ENCODE assay signal across 24 cellular contexts in the genomic region with DNA sequence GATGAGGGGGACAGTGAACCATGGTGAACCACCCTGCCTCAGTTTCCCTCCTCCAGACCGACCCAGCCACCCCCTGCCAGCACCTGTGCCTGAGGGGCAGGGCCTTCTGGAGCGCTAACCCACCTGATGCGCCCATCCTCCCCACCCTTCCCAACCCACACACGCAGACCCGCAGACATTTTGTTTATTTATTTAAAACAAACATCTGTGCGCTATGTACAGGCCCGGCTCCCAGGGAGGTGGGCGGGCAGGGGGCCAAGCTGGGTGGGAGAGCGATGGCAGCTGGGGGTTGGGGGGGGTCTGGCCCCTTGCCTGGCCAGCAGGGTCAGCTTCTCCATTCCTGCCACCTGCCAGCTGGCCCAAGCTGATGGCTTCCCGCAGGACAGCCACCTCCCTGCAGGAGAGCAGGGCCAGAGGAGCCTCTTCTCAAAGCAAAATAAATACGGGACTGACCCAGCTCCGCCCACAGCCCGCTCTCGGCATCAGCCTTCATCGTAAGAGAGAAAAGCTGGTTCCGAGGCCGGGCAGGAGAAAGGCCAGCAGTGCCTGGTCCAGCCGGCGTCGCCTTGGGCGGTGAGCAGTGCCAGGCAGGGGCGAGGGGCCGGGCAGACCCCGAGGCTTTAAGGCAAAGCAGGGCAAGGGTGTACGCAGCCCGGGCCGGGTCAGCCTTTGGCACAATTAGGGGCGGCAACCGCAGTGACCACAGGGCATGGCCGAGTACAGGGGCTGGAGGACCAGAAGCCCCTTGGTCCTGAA. TPM values are rescaled to one million over a fixed set of nuclear protein-coding genes. Genes with fewer than 3 reads are reported as not detected.
A peak's percentile ranks its signal among the peaks of the same experiment; 100 is the strongest.
DNase-seq lines count a peak whose midpoint lies in the region; ATAC-seq and TF ChIP-seq lines count a peak whose summit lies in the region.
"Had no signal": no experiment of that assay in that cellular context is flagged by ENCODE, and none has a peak within 500 bp of the region (broad histone marks: within the 10 kb centered on the region; RNA-seq: fewer than 3 reads in every experiment).

No MANE protein-coding gene starts in this region.

- H2BK15ac ChIP-seq in mesenchymal stem cell (ENCODE audit: low read depth, poor library complexity, severe bottlenecking) = no peak overlapping the region

- H3K4ac ChIP-seq in mesenchymal stem cell (ENCODE audit: low read depth in 1 of 2, low read length in 2 of 2) = no peak overlapping the region

- no peaks in the 10 kb centered on the region for H3K79me1 ChIP-seq in mesenchymal stem cell (replicated peaks; ENCODE audit: low read length, poor library complexity, severe bottlenecking)

- H4K8ac ChIP-seq in mesenchymal stem cell (ENCODE audit: low read length) = peak overlapping the region; percentile 9

- H3K4me3 ChIP-seq in BLaER1 treated with 17β-estradiol and CSF1 and Interleukin-3, amounts not matched to agents 10 nM and 100 nM = no peak overlapping the region
- H3K4me3 ChIP-seq in astrocyte of the spinal cord (ENCODE audit: low read depth, low read length) = no peak overlapping the region
- no peak overlapping the region for H3K4me3 ChIP-seq in mesenchymal stem cell (ENCODE audit: insufficient read depth in 1 of 2, low read depth in 1 of 2, low read length in 2 of 2)
- H3K4me3 ChIP-seq in stomach = no peak overlapping the region
- H3K4me3 ChIP-seq: coronary artery had no signal

- intact Hi-C loops in stomach (cut with DNase I; ENCODE audit: low total_unique reads) = no loop called here

- no peak overlapping the region for H3K4me3 Mint-ChIP-seq in T-helper 17 cell
- H3K4me3 Mint-ChIP-seq: activated naive CD4-positive, alpha-beta T cell treated with anti-CD3 and anti-CD28 coated beads for 36 hours had no signal

- DNase-seq in H4 (ENCODE audit: low spot score) = peak; percentile 44
- DNase-seq in astrocyte of the spinal cord (ENCODE audit: low read depth, low spot score) = peak; percentile 57
- DNase-seq in mesenchymal stem cell = peak; percentile 30
- no peak for DNase-seq in stomach
- no peak for DNase-seq in T-helper 17 cell
- DNase-seq: activated CD4-positive, alpha-beta T cell treated with anti-CD3 and anti-CD28 coated beads, Interleukin-2, amount 50 U/mL, for 4 hours; activated naive CD4-positive, alpha-beta T cell treated with anti-CD3 and anti-CD28 coated beads for 36 hours; activated T-cell treated with anti-CD3 and anti-CD28 coated beads for 4 hours; aorta; DMS153; foreskin keratinocyte; left cardiac atrium; NCI-H1694; NCI-H526 treated with DMSO at 0.1 percent for 48 hours; stimulated activated CD4-positive, alpha-beta T cell treated with anti-CD3 and anti-CD28 coated beads, Interleukin-4, amount 100 ng/mL, for 4 hours; stimulated activated CD8-positive, alpha-beta memory T cell treated with anti-CD3 and anti-CD28 coated beads, Interleukin-4, amount 100 ng/mL, for 48 hours had no signal

- no peaks in the 10 kb centered on the region for H3K27me3 Mint-ChIP-seq in T-helper 17 cell

- peak overlapping the region; percentile 8 for H4K91ac ChIP-seq in mesenchymal stem cell (ENCODE audit: low read length)

- peaks cover 3% of the 10 kb centered on the region for H3K36me3 Mint-ChIP-seq in T-helper 17 cell (ENCODE audit: low read depth)

- H2BK120ac ChIP-seq in mesenchymal stem cell (ENCODE audit: low read depth, low read length) = no peak overlapping the region

- TF ChIP-seq POLR2A in stomach (IDR thresholded peaks at IDR 0.05) = no peak

- no peak overlapping the region for H3K18ac ChIP-seq in mesenchymal stem cell (ENCODE audit: low read depth in 1 of 2, low read length in 2 of 2)

- H3K4me2 ChIP-seq in BLaER1 treated with 17β-estradiol and CSF1 and Interleukin-3, amounts not matched to agents 10 nM and 100 nM = peak overlapping the region in 9 of 11 experiments; percentile 51 to 77 (median 63); a peak in 17 of 22 replicates
- peak overlapping the region; percentile 38 for H3K4me2 ChIP-seq in mesenchymal stem cell (ENCODE audit: low read length, poor library complexity, severe bottlenecking)

- H3K23ac ChIP-seq in mesenchymal stem cell (ENCODE audit: low read length in 2 of 2) = no peak overlapping the region

- no peaks in the 10 kb centered on the region for H3K27me3 ChIP-seq in BLaER1 treated with 17β-estradiol and CSF1 and Interleukin-3, amounts not matched to agents 10 nM and 100 nM
- H3K27me3 ChIP-seq in mesenchymal stem cell (ENCODE audit: control insufficient read depth in 1 of 2, insufficient read depth in 1 of 2, low read length in 2 of 2) (no peaks in the 10 kb centered on the region), stomach (no peaks in the 10 kb centered on the region)
- H3K27me3 ChIP-seq: foreskin keratinocyte had no signal

- TF ChIP-seq CTCF in astrocyte of the spinal cord (IDR thresholded peaks at IDR 0.05; ENCODE audit: low read depth, low read length) (no peak), stomach (IDR thresholded peaks at IDR 0.05) (no peak)

- WGBS in mesenchymal stem cell = 71% methylated on average over 22 of the region's 30 CpGs
- 59 to 65% (median 61%) methylated on average over 25 to 30 of the region's 30 CpGs for WGBS in stomach, 5 donors

- no peak overlapping the region for H2BK12ac ChIP-seq in mesenchymal stem cell (ENCODE audit: low read length in 2 of 2)

- no peak overlapping the region for H3K27ac Mint-ChIP-seq in T-helper 17 cell
- H3K27ac Mint-ChIP-seq: activated naive CD4-positive, alpha-beta T cell treated with anti-CD3 and anti-CD28 coated beads for 36 hours had no signal

- H3K9me3 ChIP-seq in BLaER1 treated with 17β-estradiol and CSF1 and Interleukin-3, amounts not matched to agents 10 nM and 100 nM (replicated peaks in 1 of 11) = peaks cover 6 to 16% (median 12%) of the 10 kb centered on the region in 11 experiments; a peak in 19 of 22 replicates
- H3K9me3 ChIP-seq in mesenchymal stem cell (ENCODE audit: control insufficient read depth, low read length) = no peaks in the 10 kb centered on the region
- no peaks in the 10 kb centered on the region for H3K9me3 ChIP-seq in stomach
- no peaks in the 10 kb centered on the region for H3K9me3 ChIP-seq in T-helper 17 cell (ENCODE audit: control insufficient read depth, low read length, poor library complexity, severe bottlenecking)

- H4K20me1 ChIP-seq in BLaER1 treated with 17β-estradiol and CSF1 and Interleukin-3, amounts not matched to agents 10 nM and 100 nM = peaks cover 0 to 12% (median 0%) of the 10 kb centered on the region in 11 experiments; a peak in 1 of 22 replicates

- peak overlapping the region in 2 of 11 experiments; percentile 9 to 15; a peak in 2 of 22 replicates for H3K9ac ChIP-seq in BLaER1 treated with 17β-estradiol and CSF1 and Interleukin-3, amounts not matched to agents 10 nM and 100 nM
- H3K9ac ChIP-seq in mesenchymal stem cell (ENCODE audit: low read length) = no peak overlapping the region
- H3K9ac ChIP-seq: parathyroid adenoma had no signal

- no peak overlapping the region for H2BK5ac ChIP-seq in mesenchymal stem cell (ENCODE audit: low read depth, low read length, poor library complexity, severe bottlenecking)

- 0 out of 22 replicates have a peak overlapping the region, but pooled peaks of 2 of the 11 experiments have one; percentile 18 to 23 for H3K27ac ChIP-seq in BLaER1 treated with 17β-estradiol and CSF1 and Interleukin-3, amounts not matched to agents 10 nM and 100 nM
- H3K27ac ChIP-seq in mesenchymal stem cell (ENCODE audit: low read length, poor library complexity, severe bottlenecking) (no peak overlapping the region), stomach (no peak overlapping the region)
- H3K27ac ChIP-seq: coronary artery, foreskin keratinocyte, parathyroid adenoma had no signal

- in situ Hi-C loops in astrocyte of the spinal cord (cut with HindIII; ENCODE audit: low sequenced_read_pairs) = no loop called here

- TF ChIP-seq EP300 in stomach (IDR thresholded peaks at IDR 0.05) = no peak

- peaks cover 4 to 42% (median 28%) of the 10 kb centered on the region in 10 experiments; a peak in 19 of 20 replicates for H3K4me1 ChIP-seq in BLaER1 treated with 17β-estradiol and CSF1 and Interleukin-3, amounts not matched to agents 10 nM and 100 nM
- H3K4me1 ChIP-seq in mesenchymal stem cell (ENCODE audit: control insufficient read depth, insufficient read depth, low read depth, low read length) (peaks cover 25% of the 10 kb centered on the region), stomach (peaks cover 0 to 10% (median 4%) of the 10 kb centered on the region in 4 donors)
- H3K4me1 ChIP-seq: foreskin keratinocyte, parathyroid adenoma had no signal

- H2AK5ac ChIP-seq in mesenchymal stem cell (ENCODE audit: low read length, severe bottlenecking) = no peak overlapping the region

- no peak for ATAC-seq in GM18502 (IDR thresholded peaks at IDR 0.05; ENCODE audit: poor library complexity, unreplicated experiment)
- no peak for ATAC-seq in T-helper 17 cell
- ATAC-seq: foreskin keratinocyte had no signal

- H3K36me3 ChIP-seq in BLaER1 treated with 17β-estradiol and CSF1 and Interleukin-3, amounts not matched to agents 10 nM and 100 nM = peaks cover 0 to 29% (median 18%) of the 10 kb centered on the region in 11 experiments; a peak in 16 of 22 replicates
- H3K36me3 ChIP-seq in mesenchymal stem cell (ENCODE audit: control insufficient read depth in 1 of 2, insufficient read depth in 2 of 2, low read depth in 1 of 2, low read length in 2 of 2) (peaks cover 3 to 33% of the 10 kb centered on the region in 2 experiments), stomach (peaks cover 0 to 46% (median 42%) of the 10 kb centered on the region in 4 donors)

- H3K14ac ChIP-seq in mesenchymal stem cell (ENCODE audit: low read length in 2 of 2) = peak overlapping the region in 1 of 2 experiments; percentile 62

- peaks cover 4% of the 10 kb centered on the region for H3K4me1 Mint-ChIP-seq in T-helper 17 cell

- no peak overlapping the region for H2AFZ ChIP-seq in mesenchymal stem cell (ENCODE audit: low read depth, low read length)
- H2AFZ ChIP-seq: parathyroid adenoma had no signal

RNA-seq across cellular contexts. Expression of gene CLIC3, which starts 10.9 kb away (rescaled TPM):
- 0.64 TPM in 1 of 2 replicates, not detected in the other for total RNA-seq in H4 (2014; rRNA removed; shearing (Covaris generic))
- polyA plus RNA-seq in mesenchymal stem cell (2013, experiment 1 of 2) = 4.4 TPM
- 4.3 TPM for polyA plus RNA-seq in mesenchymal stem cell (2013, experiment 2 of 2)
- total RNA-seq in stomach (1 to 10 TPM in 1 of 5 donors, not detected in 4; 3.3 TPM), T-helper 17 cell (1 to 10 TPM; 1.9 to 2.1 TPM)
- 10 to 100 TPM in 2 of 3 donors, 1 to 10 TPM in 1; 4.3 to 70.9 (median 15.2) TPM for polyA plus RNA-seq in stomach
- total RNA-seq: activated naive CD4-positive, alpha-beta T cell treated with anti-CD3 and anti-CD28 coated beads for 36 hours; endothelial cell of umbilical vein; skeletal muscle tissue; temporal lobe had no signal

RNA-seq across cellular contexts. Expression of gene PAXX, which starts 15.0 kb away (rescaled TPM):
- 32.0 and 41.3 TPM in 2 replicates for total RNA-seq in H4 (2014; rRNA removed; shearing (Covaris generic))
- 27.3 TPM for polyA plus RNA-seq in mesenchymal stem cell (2013, experiment 1 of 2)
- polyA plus RNA-seq in mesenchymal stem cell (2013, experiment 2 of 2) = 26.3 TPM
- total RNA-seq in stomach (10 to 100 TPM; 11.9 to 93.6 (median 45.2) TPM), T-helper 17 cell (10 to 100 TPM; 85.7 to 89.9 TPM)
- 100 to 1,000 TPM; 158 to 206 (median 178) TPM for polyA plus RNA-seq in stomach

RNA-seq across cellular contexts. Expression of gene ABCA2, which starts 20.8 kb away (rescaled TPM):
- 4.9 and 22.4 TPM in 2 replicates for total RNA-seq in H4 (2014; rRNA removed; shearing (Covaris generic))
- polyA plus RNA-seq in mesenchymal stem cell (2013, experiment 1 of 2) = 20.0 TPM
- polyA plus RNA-seq in mesenchymal stem cell (2013, experiment 2 of 2) = 17.9 TPM
- 100 to 1,000 TPM in 1 of 5 donors, 10 to 100 TPM in 3, 1 to 10 TPM in 1; 7.3 to 385 (median 72.8) TPM for total RNA-seq in stomach
- 10 to 100 TPM in 2 of 3 donors, 1 to 10 TPM in 1; 9.3 to 25.5 (median 24.4) TPM for polyA plus RNA-seq in stomach
- 100 to 1,000 TPM; 120 to 131 TPM for total RNA-seq in T-helper 17 cell

RNA-seq across cellular contexts. Expression of gene LCNL1, which starts 24.4 kb away (rescaled TPM):
- not detected in 2 replicates for total RNA-seq in H4 (2014; rRNA removed; shearing (Covaris generic))
- 4.3 TPM for polyA plus RNA-seq in mesenchymal stem cell (2013, experiment 1 of 2)
- polyA plus RNA-seq in mesenchymal stem cell (2013, experiment 2 of 2) = 4.1 TPM
- total RNA-seq in stomach (not detected), T-helper 17 cell (1 to 10 TPM in 1 of 2 donors, under 1 TPM in 1; 0.96 to 2.9 TPM)
- under 1 TPM in 2 of 3 donors, not detected in 1; 0.19 to 0.25 TPM for polyA plus RNA-seq in stomach
- total RNA-seq: activated naive CD4-positive, alpha-beta T cell treated with anti-CD3 and anti-CD28 coated beads for 36 hours; endothelial cell of umbilical vein; foreskin keratinocyte; HT1080 had no signal
- polyA plus RNA-seq: endothelial cell of umbilical vein, foreskin keratinocyte had no signal

RNA-seq across cellular contexts. Expression of gene FUT7, which starts 24.6 kb away (rescaled TPM):
- total RNA-seq in H4 (2014; rRNA removed; shearing (Covaris generic)) = not detected in 2 replicates
- not detected for polyA plus RNA-seq in mesenchymal stem cell (2013, experiment 1 of 2)
- not detected for polyA plus RNA-seq in mesenchymal stem cell (2013, experiment 2 of 2)
- 1 to 10 TPM in 1 of 5 donors, under 1 TPM in 1, not detected in 3; 0.37 to 3.9 TPM for total RNA-seq in stomach
- under 1 TPM in 2 of 3 donors, not detected in 1; 0.23 to 0.50 TPM for polyA plus RNA-seq in stomach
- 10 to 100 TPM in 1 of 2 donors, 1 to 10 TPM in 1; 7.7 to 10.6 TPM for total RNA-seq in T-helper 17 cell
- total RNA-seq: activated naive CD4-positive, alpha-beta T cell treated with anti-CD3 and anti-CD28 coated beads for 36 hours; endothelial cell of umbilical vein; foreskin keratinocyte; HT1080; skeletal muscle tissue; temporal lobe had no signal
- polyA plus RNA-seq: aorta, endothelial cell of umbilical vein, foreskin keratinocyte had no signal

Comparison
In these comparisons a context has a peak if more than half of its experiments do, and no peak if none do; other contexts are left out.
1. DNase-seq: peak in H4 (single experiment), astrocyte of the spinal cord (single experiment) and mesenchymal stem cell (single experiment); none in stomach (single experiment) and T-helper 17 cell (0 of 3).